ENCODE assay signal across 8 cellular contexts in genomic region chr11:62831520-62832345, GRCh38. TPM values are rescaled to one million over a fixed set of nuclear protein-coding genes. Genes with fewer than 3 reads are reported as not detected.
DNase-seq lines count a peak whose midpoint lies in the region; ATAC-seq, FAIRE-seq and TF ChIP-seq lines count a peak whose summit lies in the region.

Gene STX5 (minus strand): TSS chr11:62832051. CDS start chr11:62831243, 808 bp downstream.

- H3K4me1 ChIP-seq in OCI-LY3 (ENCODE audit: low read length): peaks cover 14% of the 10 kb centered on the region

- no peaks in the 10 kb centered on the region for H4K20me1 ChIP-seq in OCI-LY3 (ENCODE audit: insufficient read depth, low read length)

- H3K27ac Mint-ChIP-seq in mesothelial cell of epicardium: peak within 1 kb of the TSS; percentile 100

- peak within 1 kb of the TSS; percentile 88 for H3K4me3 ChIP-seq in OCI-LY3 (ENCODE audit: low read length)

- H3K27me3 Mint-ChIP-seq in mesothelial cell of epicardium (ENCODE audit: low read depth): no peaks in the 10 kb centered on the region

- peak; percentile 91 for FAIRE-seq in endometrium (lab: Jason Lieb, UNC)

- no peaks in the 10 kb centered on the region for H3K9me3 Mint-ChIP-seq in mesothelial cell of epicardium

- peaks cover 23% of the 10 kb centered on the region for H3K4me1 Mint-ChIP-seq in mesothelial cell of epicardium

- H3K36me3 Mint-ChIP-seq in mesothelial cell of epicardium: peaks cover 16% of the 10 kb centered on the region

- no peaks in the 10 kb centered on the region for H3K27me3 ChIP-seq in OCI-LY3 (ENCODE audit: low read depth, low read length)

- DNase-seq in D341Med (ENCODE audit: low spot score): peak; percentile 95
- peak; percentile 87 for DNase-seq in HuH-7 (ENCODE audit: low spot score)
- peak; percentile 99 for DNase-seq in activated CD8-positive, alpha-beta memory T cell treated with anti-CD3 and anti-CD28 coated beads, Interleukin-2, amount 50 U/mL, for 48 hours
- DNase-seq in mesothelial cell of epicardium (ENCODE audit: low spot score in 2 of 2, unreplicated experiment in 2 of 2): peak; percentile 98 to 99
- DNase-seq in stimulated activated CD8-positive, alpha-beta memory T cell treated with anti-CD3 and anti-CD28 coated beads, Interleukin-15, amount 100 ng/mL, for 48 hours (ENCODE audit: low read depth in 2 of 2): peak; percentile 99

- no peak for TF ChIP-seq CTCF in OCI-LY3 (IDR thresholded peaks at IDR 0.05; ENCODE audit: low read depth, low read length)
- TF ChIP-seq CTCF in mesothelial cell of epicardium (IDR thresholded peaks at IDR 0.05; ENCODE audit: unreplicated experiment): no peak

- H3K9me3 ChIP-seq in OCI-LY3 (ENCODE audit: insufficient read depth, low read length): no peaks in the 10 kb centered on the region

- peak within 1 kb of the TSS; percentile 82 for H3K9ac ChIP-seq in OCI-LY3 (ENCODE audit: low read length)

- peak within 1 kb of the TSS; percentile 95 for H3K4me3 Mint-ChIP-seq in mesothelial cell of epicardium

- H3K4me2 ChIP-seq in OCI-LY3 (ENCODE audit: low read length): peak within 1 kb of the TSS; percentile 99

- peak within 1 kb of the TSS; percentile 82 for H3K27ac ChIP-seq in OCI-LY3 (ENCODE audit: low read length)

- H2AFZ ChIP-seq in OCI-LY3 (ENCODE audit: low read depth, low read length): peak within 1 kb of the TSS; percentile 22; the same call in 1 of the 2 replicates

- peaks cover 35% of the 10 kb centered on the region for H3K36me3 ChIP-seq in OCI-LY3 (replicated peaks; ENCODE audit: low read depth, low read length)

- peak; percentile 72 for ATAC-seq in GM21515 (IDR thresholded peaks at IDR 0.05; ENCODE audit: unreplicated experiment)

- peaks cover 56% of the 10 kb centered on the region for H3K79me2 ChIP-seq in OCI-LY3 (ENCODE audit: low read length)

RNA-seq across cellular contexts. Expression of gene STX5, which starts in this region (rescaled TPM):
- 55.2 to 57.9 TPM (median 55.8 TPM) in 3 replicates for total RNA-seq in mesothelial cell of epicardium

Comparison
In these comparisons a context has a peak if more than half of its experiments do, and no peak if none do; other contexts are left out.
1. Peak in every context shown above with its lines: DNase-seq, ATAC-seq, H3K4me3 ChIP-seq and H3K27ac ChIP-seq.